In genomic region chr10:112375721-112376577, GRCh38 we compare ENCODE assay signal across 1 cellular context.
TF ChIP-seq lines count a peak whose summit lies in the region.

No MANE protein-coding gene starts in this region.

TF ChIP-seq in GM12878, 131 proteins besides CTCF, POLR2A, EP300 and RAD21 (continued from another document and continues in another):
- TF ChIP-seq ATF3 (IDR thresholded peaks at IDR 0.05; ENCODE audit: borderline replicate concordance, extremely low read depth, low read depth, low read length), result no peak
- no peak for TF ChIP-seq CREB1 (IDR thresholded peaks at IDR 0.05; ENCODE audit: low read depth)
- no peak for TF ChIP-seq CBX3 (IDR thresholded peaks at IDR 0.05; ENCODE audit: borderline replicate concordance, low read depth)
- TF ChIP-seq TCF7 (IDR thresholded peaks at IDR 0.05; ENCODE audit: borderline replicate concordance), result no peak
- no peak for TF ChIP-seq BACH1 (IDR thresholded peaks at IDR 0.05; ENCODE audit: borderline replicate concordance)
- no peak for TF ChIP-seq E2F8 (IDR thresholded peaks at IDR 0.05; ENCODE audit: low read depth, partially characterized antibody)
- no peak for TF ChIP-seq IRF3 (IDR thresholded peaks at IDR 0.05)
- TF ChIP-seq ZNF622 (IDR thresholded peaks at IDR 0.05), result no peak
- TF ChIP-seq RELA (IDR thresholded peaks at IDR 0.05; ENCODE audit: borderline replicate concordance, partially characterized antibody), result peak; percentile 11
- no peak for TF ChIP-seq ZNF274 (IDR thresholded peaks at IDR 0.05; ENCODE audit: insufficient read depth, insufficient read length)
- peak; percentile 96 for TF ChIP-seq ZNF384 (IDR thresholded peaks at IDR 0.05; ENCODE audit: borderline replicate concordance, low read depth, low read length)
- no peak for TF ChIP-seq GATAD2B (conservative IDR thresholded peaks at IDR 0.05; ENCODE audit: low read depth)
- no peak for TF ChIP-seq YBX1 (IDR thresholded peaks at IDR 0.05)
- TF ChIP-seq CHD1 (IDR thresholded peaks at IDR 0.05; ENCODE audit: low read depth, low read length), result no peak
- TF ChIP-seq NFXL1 (IDR thresholded peaks at IDR 0.05; ENCODE audit: borderline replicate concordance), result no peak
- TF ChIP-seq TCF3 (IDR thresholded peaks at IDR 0.05; ENCODE audit: borderline replicate concordance, insufficient read depth, low read depth, low read length), result no peak
- TF ChIP-seq BCLAF1 (IDR thresholded peaks at IDR 0.05), result no peak
- TF ChIP-seq POLR2AphosphoS2 (IDR thresholded peaks at IDR 0.05; ENCODE audit: low read depth, low read length), result peak; percentile 5; the same call in 1 of the 2 replicates
- no peak for TF ChIP-seq MYB (IDR thresholded peaks at IDR 0.05; ENCODE audit: borderline replicate concordance, low read depth, low read length)
- peak; percentile 75 for TF ChIP-seq POLR2AphosphoS5 (IDR thresholded peaks at IDR 0.05; ENCODE audit: low read length)
- no peak for TF ChIP-seq BMI1 (IDR thresholded peaks at IDR 0.05; ENCODE audit: borderline replicate concordance)
- TF ChIP-seq E4F1 (IDR thresholded peaks at IDR 0.05; ENCODE audit: borderline replicate concordance, partially characterized antibody), result peak; percentile 44
- TF ChIP-seq PKNOX1 (IDR thresholded peaks at IDR 0.05), result 0 out of 2 replicates have a peak, but pooled peaks have one; percentile 5
- TF ChIP-seq CBFB (IDR thresholded peaks at IDR 0.05; ENCODE audit: low read depth), result peak; percentile 48; the same call in 1 of the 2 replicates
- TF ChIP-seq PML (IDR thresholded peaks at IDR 0.05; ENCODE audit: low read length), result no peak
- TF ChIP-seq RFX5 (IDR thresholded peaks at IDR 0.05; ENCODE audit: low read depth, low read length), result 0 out of 2 replicates have a peak, but pooled peaks have one; percentile 21
- TF ChIP-seq HCFC1 (IDR thresholded peaks at IDR 0.05; ENCODE audit: low read length), result no peak; the same call in 1 of the 2 replicates
- no peak for TF ChIP-seq RCOR1 (conservative IDR thresholded peaks at IDR 0.05; ENCODE audit: low read depth, low read length)
- TF ChIP-seq PRDM15 (CRISPR knock-in tag; IDR thresholded peaks at IDR 0.05), result no peak
- TF ChIP-seq MTA3 (IDR thresholded peaks at IDR 0.05; ENCODE audit: borderline replicate concordance, low read length), result no peak; the same call in 1 of the 2 replicates
- TF ChIP-seq IKZF2 (IDR thresholded peaks at IDR 0.05), result no peak
- TF ChIP-seq ZBTB33 (IDR thresholded peaks at IDR 0.05), result no peak
- no peak for TF ChIP-seq IRF4 (IDR thresholded peaks at IDR 0.05; ENCODE audit: low read depth, low read length)
- TF ChIP-seq NR2F1 (conservative IDR thresholded peaks at IDR 0.05), result peak; percentile 53; the same call in 1 of the 2 replicates
- TF ChIP-seq MXI1 (IDR thresholded peaks at IDR 0.05; ENCODE audit: low read depth, low read length), result peak; percentile 85
- no peak for TF ChIP-seq SUZ12 (IDR thresholded peaks at IDR 0.05; ENCODE audit: unreplicated experiment)
- TF ChIP-seq JUNB (IDR thresholded peaks at IDR 0.05), result no peak
- TF ChIP-seq PAX8 (IDR thresholded peaks at IDR 0.05), result no peak
- peak; percentile 58; the same call in 1 of the 2 replicates for TF ChIP-seq RELB (IDR thresholded peaks at IDR 0.05; ENCODE audit: low read depth)
- TF ChIP-seq HSF1 (IDR thresholded peaks at IDR 0.05; ENCODE audit: low read depth, low read length), result no peak
- TF ChIP-seq KAT2A (conservative IDR thresholded peaks at IDR 0.05; ENCODE audit: control insufficient read depth, low read depth, low read length), result no peak
- peak; percentile 39 for TF ChIP-seq ATF7 (IDR thresholded peaks at IDR 0.05; ENCODE audit: low read depth)
- TF ChIP-seq RB1 (IDR thresholded peaks at IDR 0.05; ENCODE audit: borderline replicate concordance), result no peak
- TF ChIP-seq CREM (IDR thresholded peaks at IDR 0.05; ENCODE audit: low read depth), result peak; percentile 19; the same call in 1 of the 2 replicates
